In genomic region chr14:44625098-44625497, GRCh38 we compare ENCODE assay signal across 8 cellular contexts.
"Had no signal": no experiment of that assay in that cellular context is flagged by ENCODE, and none has a peak within 500 bp of the region (broad histone marks: within the 10 kb centered on the region; RNA-seq: fewer than 3 reads in every experiment).

No MANE protein-coding gene starts in this region.

- H3K9ac ChIP-seq: GM23248 had no signal

- H3K36me3 Mint-ChIP-seq: IgD-negative memory B cell had no signal

- H3K9me3 ChIP-seq: HAP-1 had no signal

- H3K4me1 Mint-ChIP-seq: IgD-negative memory B cell had no signal

- H2AFZ ChIP-seq: GM23248 had no signal

- H3K27me3 Mint-ChIP-seq: IgD-negative memory B cell had no signal

- DNase-seq: GM23248, GOT3, H7, HFFc6, KBM-7 had no signal

- H3K27ac Mint-ChIP-seq: HFFc6, IgD-negative memory B cell had no signal

- H3K36me3 ChIP-seq: HAP-1 had no signal

- H3K27ac ChIP-seq: GM23248 had no signal

- H3K4me3 Mint-ChIP-seq: HFFc6, IgD-negative memory B cell had no signal

- ATAC-seq: HCT116 had no signal

- H3K4me3 ChIP-seq: GM23248, HAP-1 had no signal

- H3K4me1 ChIP-seq: HAP-1 had no signal

- H3K9me3 Mint-ChIP-seq: IgD-negative memory B cell had no signal
